Comparison of ENCODE assay signal across 33 cellular contexts in genomic region chr1:31199301-31199790, GRCh38. TPM values are rescaled to one million over a fixed set of nuclear protein-coding genes. Genes with fewer than 3 reads are reported as not detected.
"Had no signal": no experiment of that assay in that cellular context is flagged by ENCODE, and none has a peak within 500 bp of the region (broad histone marks: within the 10 kb centered on the region; RNA-seq: fewer than 3 reads in every experiment).

No MANE protein-coding gene starts in this region.

- H3K27me3 ChIP-seq: breast epithelium, gastrocnemius medialis, hepatocyte, uterus had no signal

- H3K9me3 ChIP-seq: breast epithelium, gastrocnemius medialis, spleen, thoracic aorta, uterus had no signal

- H2AFZ ChIP-seq: hepatocyte had no signal

- H3K4me2 ChIP-seq: hepatocyte had no signal

- DNase-seq: activated CD4-positive, alpha-beta memory T cell treated with anti-CD3 and anti-CD28 coated beads for 36 hours; activated CD4-positive, alpha-beta T cell treated with anti-CD3 and anti-CD28 coated beads, Interleukin-2, amount 10 ng/mL, durations not matched to agents 24 days and 14 days; activated CD4-positive, CD25-positive, alpha-beta regulatory T cell treated with anti-CD3 and anti-CD28 coated beads, Interleukin-2, amount 50 U/mL, for 72 hours; activated CD8-positive, alpha-beta memory T cell treated with anti-CD3 and anti-CD28 coated beads, Interleukin-2, amount 50 U/mL, for 4 hours; activated gamma-delta T cell; activated naive CD4-positive, alpha-beta T cell treated with anti-CD3 and anti-CD28 coated beads, Interleukin-2, amount 10 ng/mL, durations not matched to agents 7 days and 5 days; activated naive CD8-positive, alpha-beta T cell treated with anti-CD3 and anti-CD28 coated beads, Interleukin-2, amount 10 ng/mL, durations not matched to agents 7 days and 5 days; activated T-cell treated with anti-CD3 and anti-CD28 coated beads, Interleukin-2, amount 50 U/mL, for 24 hours; central memory CD4-positive, alpha-beta T cell; dermis blood vessel endothelial cell; effector memory CD4-positive, alpha-beta T cell; erythroblast; gastrocnemius medialis; islet precursor cell; left cardiac atrium; mammary epithelial cell; naive B cell; nephron progenitor cell; right cardiac atrium; spleen; stimulated activated CD4-positive, alpha-beta T cell treated with anti-CD3 and anti-CD28 coated beads, Interleukin-2, amount 100 ng/mL, for 48 hours; stimulated activated naive CD4-positive, alpha-beta T cell treated with Interleukin-2 at 50 U/mL for 16 hours; SW 1271; T1000; trophoblast cell; uterus had no signal

- H3K27ac ChIP-seq: breast epithelium, gastrocnemius medialis, hepatocyte, spleen, thoracic aorta, uterus had no signal

- H3K79me2 ChIP-seq: hepatocyte had no signal

- H3K36me3 ChIP-seq: breast epithelium, gastrocnemius medialis, spleen, thoracic aorta, uterus had no signal

- ATAC-seq: gastrocnemius medialis, left cardiac atrium, right cardiac atrium had no signal

- H3K4me3 ChIP-seq: breast epithelium, gastrocnemius medialis, hepatocyte, spleen, thoracic aorta, uterus had no signal

RNA-seq across cellular contexts. Expression of gene NKAIN1, which starts 40.3 kb away (rescaled TPM):
- total RNA-seq: activated CD4-positive, alpha-beta memory T cell treated with anti-CD3 and anti-CD28 coated beads for 36 hours; activated CD4-positive, alpha-beta T cell treated with anti-CD3 and anti-CD28 coated beads, Interleukin-2, amount 10 ng/mL, durations not matched to agents 24 days and 14 days; activated CD8-positive, alpha-beta memory T cell treated with anti-CD3 and anti-CD28 coated beads for 36 hours; dermis blood vessel endothelial cell; liver; omental fat pad; pulmonary artery endothelial cell; right cardiac atrium; spleen; thoracic aorta had no signal
- polyA plus RNA-seq: liver had no signal
